In the genomic region with DNA sequence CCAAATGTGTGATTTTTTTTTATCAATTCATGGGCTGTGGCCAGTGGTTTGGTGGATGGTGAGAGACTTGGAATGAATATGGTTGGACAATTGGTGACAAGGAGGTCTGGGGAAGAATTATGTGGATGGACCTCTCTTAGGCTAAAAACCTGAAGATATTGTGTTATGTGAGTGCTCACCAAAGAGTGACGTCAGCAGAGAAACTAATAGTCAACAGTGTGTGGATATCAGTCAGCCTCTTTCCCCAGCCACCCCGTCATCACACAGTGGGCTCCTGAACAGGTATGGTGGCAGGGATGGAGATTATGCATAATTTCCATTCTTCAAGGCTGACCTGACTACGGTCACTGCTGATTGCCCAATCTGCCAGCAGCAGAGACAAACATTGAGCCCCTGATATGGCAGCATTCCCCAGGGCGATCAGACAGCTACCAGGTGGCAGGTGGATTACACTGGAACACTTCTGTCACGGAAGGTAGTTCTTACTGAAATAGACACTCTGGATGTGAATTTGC, we compare ENCODE assay signal across 34 cellular contexts. TPM values are rescaled to one million over a fixed set of nuclear protein-coding genes. Genes with fewer than 3 reads are reported as not detected.
"Had no signal": no experiment of that assay in that cellular context is flagged by ENCODE, and none has a peak within 500 bp of the region (broad histone marks: within the 10 kb centered on the region; RNA-seq: fewer than 3 reads in every experiment).

No MANE protein-coding gene starts in this region.

- H3K4me3 ChIP-seq: colonic mucosa, esophagus squamous epithelium, gastrocnemius medialis, heart right ventricle, left lung, lower lobe of right lung, mucosa of descending colon had no signal

- H3K27ac ChIP-seq: colonic mucosa, epithelial cell of prostate, esophagus squamous epithelium, gastrocnemius medialis, heart right ventricle, left lung, lower lobe of right lung had no signal

- H3K36me3 ChIP-seq: colonic mucosa, esophagus squamous epithelium, gastrocnemius medialis, heart right ventricle, left lung, lower lobe of right lung had no signal

- H3K9me3 ChIP-seq: colonic mucosa, esophagus squamous epithelium, gastrocnemius medialis, left lung, lower lobe of right lung, mucosa of descending colon had no signal

- DNase-seq: colonic mucosa; cortex of kidney; effector CD8-positive, alpha-beta T cell; effector memory CD8-positive, alpha-beta T cell; endodermal cell; erythroblast; esophagus squamous epithelium; foreskin fibroblast; foreskin melanocyte; gastrocnemius medialis; glutamatergic neuron; head of caudate nucleus; heart right ventricle; hippocampal formation; left cardiac atrium; left lung; left ventricle myocardium superior; lower lobe of right lung; mesenchymal stem cell; mucosa of descending colon; naive B cell had no signal

- H3K27me3 ChIP-seq: colonic mucosa, esophagus squamous epithelium, gastrocnemius medialis, heart right ventricle, left lung had no signal

- ATAC-seq: effector memory CD8-positive, alpha-beta T cell; esophagus mucosa; gastrocnemius medialis; heart right ventricle; left cardiac atrium; left lung; left ventricle myocardium superior; lower lobe of right lung; mucosa of descending colon had no signal

- H3K4me1 ChIP-seq: colonic mucosa, esophagus squamous epithelium, gastrocnemius medialis, heart right ventricle, left lung, lower lobe of right lung had no signal

- FAIRE-seq: endometrium, islet of Langerhans, keratinocyte had no signal

RNA-seq across cellular contexts. Expression of gene OR2G2, which starts 9.2 kb away (rescaled TPM):
- total RNA-seq: colonic mucosa, dermis microvascular lymphatic vessel endothelial cell, endodermal cell, esophagus mucosa, esophagus squamous epithelium, gastrocnemius medialis, glomerular endothelial cell, heart right ventricle, kidney epithelial cell, left cardiac atrium, left lung, left ventricle myocardium superior, lower leg skin, lower lobe of right lung, lung microvascular endothelial cell, mesenteric fat pad, mesothelial cell of epicardium, mucosa of descending colon, myocyte had no signal
- polyA plus RNA-seq: heart right ventricle, keratinocyte had no signal

RNA-seq across cellular contexts. Expression of gene OR2G3, which starts 26.4 kb away (rescaled TPM):
- total RNA-seq: colonic mucosa, dermis microvascular lymphatic vessel endothelial cell, endodermal cell, esophagus mucosa, esophagus squamous epithelium, gastrocnemius medialis, glomerular endothelial cell, heart right ventricle, kidney epithelial cell, left cardiac atrium, left lung, left ventricle myocardium superior, lower leg skin, lower lobe of right lung, lung microvascular endothelial cell, mesenteric fat pad, mesothelial cell of epicardium, mucosa of descending colon, myocyte had no signal
- polyA plus RNA-seq: heart right ventricle, keratinocyte had no signal

RNA-seq across cellular contexts. Expression of gene GCSAML, which starts 30.1 kb away (rescaled TPM):
- total RNA-seq: dermis microvascular lymphatic vessel endothelial cell, endodermal cell, esophagus mucosa, glomerular endothelial cell, left ventricle myocardium superior, lung microvascular endothelial cell, mesothelial cell of epicardium, myocyte had no signal
- polyA plus RNA-seq: keratinocyte had no signal

RNA-seq across cellular contexts. Expression of gene OR2C3, which starts 42.8 kb away (rescaled TPM):
- total RNA-seq: colonic mucosa, dermis microvascular lymphatic vessel endothelial cell, endodermal cell, esophagus mucosa, esophagus squamous epithelium, gastrocnemius medialis, glomerular endothelial cell, left cardiac atrium, left lung, left ventricle myocardium superior, lower leg skin, lung microvascular endothelial cell, mesothelial cell of epicardium, mucosa of descending colon, myocyte had no signal
- polyA plus RNA-seq: keratinocyte had no signal
